18 cellular contexts compared by ENCODE assay signal in the genomic region with DNA sequence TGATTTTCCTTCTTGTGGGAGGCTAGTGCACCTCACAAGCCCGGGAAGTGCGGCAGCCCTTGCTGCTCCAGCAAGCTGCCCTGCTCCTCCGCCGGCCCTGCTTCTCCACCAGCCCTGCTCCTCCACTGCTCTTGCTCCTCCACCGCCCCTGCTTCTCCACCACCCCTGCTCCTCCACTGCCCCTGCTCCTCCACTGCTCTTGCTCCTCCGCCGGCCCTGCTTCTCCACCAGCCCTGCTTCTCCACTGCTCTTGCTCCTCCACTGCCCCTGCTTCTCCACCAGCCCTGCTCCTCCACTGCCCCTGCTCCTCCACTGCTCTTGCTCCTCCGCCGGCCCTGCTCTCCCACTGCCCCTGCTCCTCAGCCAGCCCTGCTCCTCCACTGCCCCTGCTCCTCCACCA.
DNase-seq lines count a peak whose midpoint lies in the region; ATAC-seq and TF ChIP-seq lines count a peak whose summit lies in the region.
"Had no signal": no experiment of that assay in that cellular context is flagged by ENCODE, and none has a peak within 500 bp of the region (broad histone marks: within the 10 kb centered on the region; RNA-seq: fewer than 3 reads in every experiment).

No MANE protein-coding gene starts in this region.

- H3K9me3 ChIP-seq in DND-41 (ENCODE audit: insufficient read depth, low read length, severe bottlenecking): peaks cover 3% of the 10 kb centered on the region
- H3K9me3 ChIP-seq in T-helper 17 cell (ENCODE audit: control insufficient read depth, low read length, poor library complexity, severe bottlenecking): no peaks in the 10 kb centered on the region
- peaks cover 0 to 9% (median 0%) of the 10 kb centered on the region in 8 donors for H3K9me3 ChIP-seq in spleen
- H3K9me3 ChIP-seq: mucosa of descending colon, uterus had no signal

- H3K4me2 ChIP-seq in DND-41 (ENCODE audit: insufficient read depth, low read length): no peak overlapping the region
- H3K4me2 ChIP-seq: neural progenitor cell had no signal

- H2AFZ ChIP-seq in DND-41 (ENCODE audit: low read depth, low read length): no peak overlapping the region
- H2AFZ ChIP-seq: neural progenitor cell had no signal

- H3K27me3 ChIP-seq in DND-41 (ENCODE audit: insufficient read depth, low read length, poor library complexity): no peaks in the 10 kb centered on the region
- H3K27me3 ChIP-seq in spleen (replicated peaks in 1 of 7): peaks cover 0 to 4% (median 0%) of the 10 kb centered on the region in 7 donors
- H3K27me3 ChIP-seq: neural progenitor cell, uterus had no signal

- peaks cover 6% of the 10 kb centered on the region for H3K27me3 Mint-ChIP-seq in T-helper 17 cell

- TF ChIP-seq POLR2A in spleen (IDR thresholded peaks at IDR 0.05): no peak

- ATAC-seq in DND-41 (ENCODE audit: insufficient read depth, low read depth) (no peak), T-helper 17 cell (no peak)
- ATAC-seq: mucosa of descending colon, T-cell had no signal

- peaks cover 21% of the 10 kb centered on the region for H3K4me1 Mint-ChIP-seq in T-helper 17 cell

- DNase-seq in DND-41 (no peak), T-helper 17 cell (peak in 2 of 3 donors; percentile 3 to 5), islet precursor cell (peak; percentile 32), spleen (peak; percentile 67), DMS 273 (lab: John Stamatoyannopoulos, UW; ENCODE audit: unreplicated experiment) (no peak), DMS114 treated with DMSO at 0.1 percent for 48 hours (lab: John Stamatoyannopoulos, UW; ENCODE audit: unreplicated experiment) (no peak), NCI-H1436 treated with DMSO at 0.1 percent for 48 hours (lab: John Stamatoyannopoulos, UW) (no peak)
- DNase-seq: activated naive CD4-positive, alpha-beta T cell; foreskin fibroblast; kidney glomerular epithelial cell; MM.1S; NCI-H187; retina; stimulated activated naive CD4-positive, alpha-beta T cell treated with Interleukin-2 at 50 U/mL for 16 hours had no signal

- H3K4me3 ChIP-seq in DND-41 (ENCODE audit: low read depth in 1 of 2, low read length in 2 of 2) (no peak overlapping the region), spleen (no peak overlapping the region)
- H3K4me3 ChIP-seq: mucosa of descending colon, neural progenitor cell, uterus had no signal

- H3K9ac ChIP-seq in DND-41 (ENCODE audit: low read depth, low read length): no peak overlapping the region
- H3K9ac ChIP-seq: neural progenitor cell had no signal

- no peak overlapping the region for H3K4me3 Mint-ChIP-seq in T-helper 17 cell
- H3K4me3 Mint-ChIP-seq: neural progenitor cell had no signal

- intact Hi-C loops in spleen (cut with DNase I; ENCODE audit: low total_unique reads): no loop called here

- no peaks in the 10 kb centered on the region for H3K79me2 ChIP-seq in DND-41 (ENCODE audit: insufficient read depth, low read length)

- WGBS in spleen, 5 donors: 92 to 97% (median 95%) methylated on average over 9 of the region's 9 CpGs

- H3K4me1 ChIP-seq in DND-41 (ENCODE audit: insufficient read depth, low read length) (peaks cover 39% of the 10 kb centered on the region), spleen (peaks cover 0 to 19% (median 5%) of the 10 kb centered on the region in 6 donors)
- H3K4me1 ChIP-seq: neural progenitor cell, uterus had no signal

- no peaks in the 10 kb centered on the region for H4K20me1 ChIP-seq in DND-41 (ENCODE audit: insufficient read depth, low read length)

- H3K27ac ChIP-seq in DND-41 (ENCODE audit: low read length) (peak overlapping the region; percentile 56; the same call in 1 of the 2 replicates), spleen (no peak overlapping the region)
- H3K27ac ChIP-seq: neural progenitor cell, uterus had no signal

- no peaks in the 10 kb centered on the region for H3K36me3 ChIP-seq in DND-41 (ENCODE audit: insufficient read depth, low read length)
- no peaks in the 10 kb centered on the region for H3K36me3 ChIP-seq in spleen
- H3K36me3 ChIP-seq: neural progenitor cell, uterus had no signal

- H3K27ac Mint-ChIP-seq in T-helper 17 cell: peak overlapping the region; percentile 94
- H3K27ac Mint-ChIP-seq: neural progenitor cell, T-cell had no signal

- H3K36me3 Mint-ChIP-seq in T-helper 17 cell (ENCODE audit: low read depth): no peaks in the 10 kb centered on the region
- H3K36me3 Mint-ChIP-seq: neural progenitor cell had no signal

- TF ChIP-seq CTCF in DND-41 (IDR thresholded peaks at IDR 0.05; ENCODE audit: borderline replicate concordance, extremely low read depth, low read length, poor library complexity, severe bottlenecking): no peak
- TF ChIP-seq CTCF in spleen (IDR thresholded peaks at IDR 0.05 in 8 of 11, conservative IDR thresholded peaks at IDR 0.05 in 3 of 11): no peak

Comparison
In these comparisons a context has a peak if more than half of its experiments do, and no peak if none do; other contexts are left out.
1. DNase-seq: peak in T-helper 17 cell (2 of 3), islet precursor cell (single experiment) and spleen (single experiment); none in DND-41 (single experiment), DMS 273 (single experiment), DMS114 treated with DMSO at 0.1 percent for 48 hours (single experiment) and NCI-H1436 treated with DMSO at 0.1 percent for 48 hours (single experiment).